ENCODE assay signal across 8 cellular contexts in genomic region chr11:3867209-3868071, GRCh38. TPM values are rescaled to one million over a fixed set of nuclear protein-coding genes. Genes with fewer than 3 reads are reported as not detected.
DNase-seq lines count a peak whose midpoint lies in the region; ATAC-seq, FAIRE-seq and TF ChIP-seq lines count a peak whose summit lies in the region.

No MANE protein-coding gene starts in this region.

- TF ChIP-seq POLR2A in H54 (IDR thresholded peaks at IDR 0.05; ENCODE audit: low read depth, low read length), result no peak

- H3K4me1 ChIP-seq in lung (ENCODE audit: control insufficient read depth in 2 of 2, insufficient read depth in 2 of 2, low read length in 2 of 2), result peaks cover 15 to 42% of the 10 kb centered on the region in 2 donors

- H3K27ac Mint-ChIP-seq in activated naive CD4-positive, alpha-beta T cell treated with anti-CD3 and anti-CD28 coated beads, Interleukin-2, amount 50 U/mL, for 72 hours, result peak overlapping the region; percentile 79 to 95

- peak; percentile 73 for ATAC-seq in GM18873 (IDR thresholded peaks at IDR 0.05; ENCODE audit: low FRiP score, unreplicated experiment)
- ATAC-seq in HG03025 (IDR thresholded peaks at IDR 0.05; ENCODE audit: low FRiP score, unreplicated experiment), result peak; percentile 63
- peak; percentile 68 to 84 for ATAC-seq in activated naive CD4-positive, alpha-beta T cell treated with anti-CD3 and anti-CD28 coated beads, Interleukin-2, amount 50 U/mL, for 72 hours
- no peak for ATAC-seq in lung (ENCODE audit: insufficient read depth, low FRiP score)
- ATAC-seq in HG03039 (IDR thresholded peaks at IDR 0.05; ENCODE audit: unreplicated experiment), result no peak

- TF ChIP-seq CTCF in lung (IDR thresholded peaks at IDR 0.05; ENCODE audit: control extremely low read depth, extremely low read depth), result no peak
- TF ChIP-seq CTCF in GM10248 (IDR thresholded peaks at IDR 0.05; ENCODE audit: control extremely low read depth, extremely low read depth, low read depth, missing control alignments), result no peak

- no peaks in the 10 kb centered on the region for H3K27me3 ChIP-seq in lung (ENCODE audit: control insufficient read depth, insufficient read depth)

- no peaks in the 10 kb centered on the region for H3K9me3 ChIP-seq in lung (ENCODE audit: control insufficient read depth in 2 of 2, insufficient read depth in 1 of 2, low read length in 1 of 2)

- no peaks in the 10 kb centered on the region for H3K9me3 Mint-ChIP-seq in activated naive CD4-positive, alpha-beta T cell treated with anti-CD3 and anti-CD28 coated beads, Interleukin-2, amount 50 U/mL, for 72 hours

- H3K36me3 Mint-ChIP-seq in activated naive CD4-positive, alpha-beta T cell treated with anti-CD3 and anti-CD28 coated beads, Interleukin-2, amount 50 U/mL, for 72 hours, result peaks cover 0 to 25% of the 10 kb centered on the region in 2 donors

- no peak for FAIRE-seq in H54 (lab: Jason Lieb, UNC)

- H3K27ac ChIP-seq in lung (ENCODE audit: low read depth in 1 of 2, low read length in 1 of 2), result peak overlapping the region; percentile 81 to 84

- POLR2A ChIA-PET in GM10248 (lab: Yijun Ruan, JAX), result interaction anchor here (2.1 kb wide), 1 partner anchor 12 kb away, joined by 10 read pairs; the partner anchor contains the start of gene STIM1

- CTCF ChIA-PET in GM10248 (lab: Yijun Ruan, JAX), result interaction anchor here (0.8 to 43.8 kb wide), 9 partner anchors 11 to 203 kb away, joined by 3 to 1411 read pairs (median 3); partner anchors contain the start of gene STIM1

- DNase-seq in activated naive CD4-positive, alpha-beta T cell treated with anti-CD3 and anti-CD28 coated beads, Interleukin-2, amount 50 U/mL, for 72 hours (ENCODE audit: low spot score in 2 of 2), result peak in 1 of 2 donors; percentile 42
- DNase-seq in lung (ENCODE audit: low spot score) (no peak), H54 (ENCODE audit: insufficient read length, low spot score) (no peak), GM10248 (ENCODE audit: extremely low spot score) (no peak), NCI-H526 (lab: John Stamatoyannopoulos, UW) (no peak)

- H3K4me3 ChIP-seq in lung, result no peak overlapping the region

- 44 to 60% methylated on average over 6 of the region's 6 CpGs for WGBS in lung, 2 donors

- no peaks in the 10 kb centered on the region for H3K36me3 ChIP-seq in lung (ENCODE audit: control insufficient read depth in 2 of 2, insufficient read depth in 2 of 2, low read length in 2 of 2)

RNA-seq across cellular contexts. Expression of gene STIM1, which starts 12.0 kb away (rescaled TPM):
- total RNA-seq in activated naive CD4-positive, alpha-beta T cell treated with anti-CD3 and anti-CD28 coated beads, Interleukin-2, amount 50 U/mL, for 72 hours, result 10 to 100 TPM; 75.8 to 88.8 TPM
- 10 to 100 TPM; 49.7 to 56.4 TPM for total RNA-seq in lung
- 10 to 100 TPM; 12.1 to 32.6 TPM for polyA plus RNA-seq in lung

RNA-seq across cellular contexts. Expression of gene RHOG, which starts 26.7 kb away (rescaled TPM):
- total RNA-seq in activated naive CD4-positive, alpha-beta T cell treated with anti-CD3 and anti-CD28 coated beads, Interleukin-2, amount 50 U/mL, for 72 hours, result 100 to 1,000 TPM; 109 to 154 TPM
- 10 to 100 TPM; 15.4 to 95.8 TPM for total RNA-seq in lung
- polyA plus RNA-seq in lung, result 100 to 1,000 TPM in 1 of 2 donors, 10 to 100 TPM in 1; 69.4 to 287 TPM

RNA-seq across cellular contexts. Expression of gene PGAP2, which starts 59.1 kb away (rescaled TPM):
- total RNA-seq in activated naive CD4-positive, alpha-beta T cell treated with anti-CD3 and anti-CD28 coated beads, Interleukin-2, amount 50 U/mL, for 72 hours, result 10 to 100 TPM; 27.1 to 33.5 TPM
- 10 to 100 TPM; 22.4 to 23.6 TPM for total RNA-seq in lung
- polyA plus RNA-seq in lung, result 10 to 100 TPM; 17.5 to 19.4 TPM

Comparison
In these comparisons a context has a peak if more than half of its experiments do, and no peak if none do; other contexts are left out.
1. ATAC-seq: peak in GM18873 (single experiment), HG03025 (single experiment) and activated naive CD4-positive, alpha-beta T cell treated with anti-CD3 and anti-CD28 coated beads, Interleukin-2, amount 50 U/mL, for 72 hours (2 of 2); none in lung (single experiment) and HG03039 (single experiment).